In the genomic region with DNA sequence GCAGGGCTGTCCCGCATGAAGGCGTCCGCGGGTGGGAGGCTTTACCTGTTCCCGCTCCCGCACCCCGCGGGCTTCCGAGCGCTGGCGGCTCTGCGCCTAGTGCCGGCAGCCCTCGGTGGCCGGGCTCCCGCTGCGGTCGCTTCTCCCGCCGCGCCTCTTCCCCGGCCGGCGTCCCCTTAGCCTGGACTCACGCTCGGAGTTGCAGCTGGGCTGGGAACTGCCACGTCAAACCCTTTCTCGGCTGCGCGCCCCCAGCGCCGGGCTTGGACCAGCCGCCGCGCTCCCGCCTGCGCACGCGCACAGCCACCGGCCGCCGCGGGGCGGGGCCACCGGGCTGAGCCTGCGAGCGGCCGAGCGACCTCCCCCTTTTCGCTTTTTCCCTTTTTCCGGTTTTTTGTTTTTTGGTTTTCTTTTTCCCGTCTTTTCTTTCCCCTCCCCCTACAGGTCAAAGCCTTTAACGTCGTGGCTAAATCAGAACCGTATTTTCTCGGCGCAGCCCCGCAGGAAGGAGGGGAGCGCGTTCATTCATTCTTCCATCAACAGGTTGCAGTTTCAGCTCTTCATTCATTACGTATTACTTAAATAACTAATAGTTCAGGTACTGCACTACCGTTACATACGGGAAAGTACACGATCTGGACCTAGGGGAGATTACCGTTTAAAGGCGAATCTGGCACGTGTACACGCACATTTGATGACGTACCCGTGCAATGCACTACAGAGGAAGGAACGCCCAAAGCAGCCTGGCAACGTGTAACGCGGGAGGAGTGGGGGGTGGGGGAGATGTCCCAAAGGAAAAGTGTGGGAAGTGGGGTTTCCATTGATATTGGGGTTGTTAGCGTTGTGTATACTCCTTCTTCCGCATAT, we compare ENCODE assay signal across 1 cellular context.
A peak's percentile ranks its signal among the peaks of the same experiment; 100 is the strongest.
TF ChIP-seq lines count a peak whose summit lies in the region.

A gene with protein sequence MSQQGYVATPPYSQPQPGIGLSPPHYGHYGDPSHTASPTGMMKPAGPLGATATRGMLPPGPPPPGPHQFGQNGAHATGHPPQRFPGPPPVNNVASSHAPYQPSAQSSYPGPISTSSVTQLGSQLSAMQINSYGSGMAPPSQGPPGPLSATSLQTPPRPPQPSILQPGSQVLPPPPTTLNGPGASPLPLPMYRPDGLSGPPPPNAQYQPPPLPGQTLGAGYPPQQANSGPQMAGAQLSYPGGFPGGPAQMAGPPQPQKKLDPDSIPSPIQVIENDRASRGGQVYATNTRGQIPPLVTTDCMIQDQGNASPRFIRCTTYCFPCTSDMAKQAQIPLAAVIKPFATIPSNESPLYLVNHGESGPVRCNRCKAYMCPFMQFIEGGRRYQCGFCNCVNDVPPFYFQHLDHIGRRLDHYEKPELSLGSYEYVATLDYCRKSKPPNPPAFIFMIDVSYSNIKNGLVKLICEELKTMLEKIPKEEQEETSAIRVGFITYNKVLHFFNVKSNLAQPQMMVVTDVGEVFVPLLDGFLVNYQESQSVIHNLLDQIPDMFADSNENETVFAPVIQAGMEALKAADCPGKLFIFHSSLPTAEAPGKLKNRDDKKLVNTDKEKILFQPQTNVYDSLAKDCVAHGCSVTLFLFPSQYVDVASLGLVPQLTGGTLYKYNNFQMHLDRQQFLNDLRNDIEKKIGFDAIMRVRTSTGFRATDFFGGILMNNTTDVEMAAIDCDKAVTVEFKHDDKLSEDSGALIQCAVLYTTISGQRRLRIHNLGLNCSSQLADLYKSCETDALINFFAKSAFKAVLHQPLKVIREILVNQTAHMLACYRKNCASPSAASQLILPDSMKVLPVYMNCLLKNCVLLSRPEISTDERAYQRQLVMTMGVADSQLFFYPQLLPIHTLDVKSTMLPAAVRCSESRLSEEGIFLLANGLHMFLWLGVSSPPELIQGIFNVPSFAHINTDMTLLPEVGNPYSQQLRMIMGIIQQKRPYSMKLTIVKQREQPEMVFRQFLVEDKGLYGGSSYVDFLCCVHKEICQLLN (minus strand): TSS at position 231 of the 867 bp plus-strand sequence. CDS start 2,430 bp downstream, outside the sequence.

TF ChIP-seq in K562, 482 proteins besides CTCF, POLR2A, EP300 and RAD21 (continued from another document and continues in another):
- TF ChIP-seq, protein P1, sequence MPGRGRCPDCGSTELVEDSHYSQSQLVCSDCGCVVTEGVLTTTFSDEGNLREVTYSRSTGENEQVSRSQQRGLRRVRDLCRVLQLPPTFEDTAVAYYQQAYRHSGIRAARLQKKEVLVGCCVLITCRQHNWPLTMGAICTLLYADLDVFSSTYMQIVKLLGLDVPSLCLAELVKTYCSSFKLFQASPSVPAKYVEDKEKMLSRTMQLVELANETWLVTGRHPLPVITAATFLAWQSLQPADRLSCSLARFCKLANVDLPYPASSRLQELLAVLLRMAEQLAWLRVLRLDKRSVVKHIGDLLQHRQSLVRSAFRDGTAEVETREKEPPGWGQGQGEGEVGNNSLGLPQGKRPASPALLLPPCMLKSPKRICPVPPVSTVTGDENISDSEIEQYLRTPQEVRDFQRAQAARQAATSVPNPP (IDR thresholded peaks at IDR 0.05; ENCODE audit: borderline replicate concordance, insufficient read depth, insufficient read length), result no peak
- TF ChIP-seq ZBTB1 (CRISPR knock-in tag; IDR thresholded peaks at IDR 0.05; ENCODE audit: borderline replicate concordance, low read depth) (no peak), ZNF140 (CRISPR knock-in tag; IDR thresholded peaks at IDR 0.05) (no peak), BMI1 (IDR thresholded peaks at IDR 0.05; ENCODE audit: low read length) (no peak), FOXJ3 (CRISPR knock-in tag; IDR thresholded peaks at IDR 0.05) (no peak), ZEB2 (IDR thresholded peaks at IDR 0.05) (peak; percentile 39; the same call in 1 of the 2 replicates), NR2F6 (CRISPR knock-in tag; IDR thresholded peaks at IDR 0.05) (no peak), PTRF (tag; IDR thresholded peaks at IDR 0.05) (no peak), OTX1 (CRISPR knock-in tag; IDR thresholded peaks at IDR 0.05) (0 out of 2 replicates have a peak, but pooled peaks have one; percentile 15), SMARCB1 (IDR thresholded peaks at IDR 0.05; ENCODE audit: insufficient read length, low read depth) (no peak), NFE2L1 (tag; IDR thresholded peaks at IDR 0.05; ENCODE audit: borderline replicate concordance, low read depth) (no peak), HNRNPK (IDR thresholded peaks at IDR 0.05; ENCODE audit: low read depth, low read length, poor library complexity, severe bottlenecking) (no peak), CCAR2 (IDR thresholded peaks at IDR 0.05; ENCODE audit: low read depth, low read length) (no peak), POLR2G (IDR thresholded peaks at IDR 0.05; ENCODE audit: low read depth, low read length) (peak; percentile 96), MCM7 (IDR thresholded peaks at IDR 0.05) (no peak), ETV6 (IDR thresholded peaks at IDR 0.05; ENCODE audit: borderline replicate concordance in 1 of 2, low read depth in 2 of 2, low read length in 1 of 2) (no peak), ETV6 (CRISPR knock-in tag; IDR thresholded peaks at IDR 0.05; ENCODE audit: borderline replicate concordance) (no peak), RBBP5 (IDR thresholded peaks at IDR 0.05; ENCODE audit: borderline replicate concordance, insufficient read depth, low read length, poor library complexity, severe bottlenecking) (no peak), HSF4 (CRISPR knock-in tag; IDR thresholded peaks at IDR 0.05; ENCODE audit: borderline replicate concordance) (no peak), ZNF408 (CRISPR knock-in tag; IDR thresholded peaks at IDR 0.05; ENCODE audit: low read depth) (no peak), TCF7 (IDR thresholded peaks at IDR 0.05; ENCODE audit: borderline replicate concordance) (no peak), ZC3H4 (CRISPR knock-in tag; IDR thresholded peaks at IDR 0.05; ENCODE audit: borderline replicate concordance) (no peak), ZNF133 (CRISPR knock-in tag; IDR thresholded peaks at IDR 0.05) (no peak), CEBPB (tag; IDR thresholded peaks at IDR 0.05) (no peak), NR3C1 (CRISPR knock-in tag; IDR thresholded peaks at IDR 0.05) (0 out of 2 replicates have a peak, but pooled peaks have one; percentile 29), GATA2 (CRISPR knock-in tag; IDR thresholded peaks at IDR 0.05) (no peak), TSC22D4 (tag; IDR thresholded peaks at IDR 0.05) (no peak), KHSRP (IDR thresholded peaks at IDR 0.05) (0 out of 2 replicates have a peak, but pooled peaks have one; percentile 27), NR4A1 (CRISPR knock-in tag; IDR thresholded peaks at IDR 0.05) (no peak), NR4A1 (tag; IDR thresholded peaks at IDR 0.05) (no peak), XRCC5 (IDR thresholded peaks at IDR 0.05; ENCODE audit: low read depth, low read length) (no peak), PRMT5 (CRISPR knock-in tag; IDR thresholded peaks at IDR 0.05) (0 out of 2 replicates have a peak, but pooled peaks have one; percentile 42), ETV5 (CRISPR knock-in tag; IDR thresholded peaks at IDR 0.05; ENCODE audit: low read depth) (no peak), ZBTB8A (IDR thresholded peaks at IDR 0.05; ENCODE audit: partially characterized antibody) (no peak), TAF1 (IDR thresholded peaks at IDR 0.05; ENCODE audit: control insufficient read depth, extremely low read depth, insufficient read depth, low read length, severe bottlenecking) (peak; percentile 63), ZBED1 (IDR thresholded peaks at IDR 0.05) (no peak), TARDBP (IDR thresholded peaks at IDR 0.05) (no peak), PHF21A (IDR thresholded peaks at IDR 0.05; ENCODE audit: borderline replicate concordance, low read depth) (no peak)
- TF ChIP-seq, protein P2, sequence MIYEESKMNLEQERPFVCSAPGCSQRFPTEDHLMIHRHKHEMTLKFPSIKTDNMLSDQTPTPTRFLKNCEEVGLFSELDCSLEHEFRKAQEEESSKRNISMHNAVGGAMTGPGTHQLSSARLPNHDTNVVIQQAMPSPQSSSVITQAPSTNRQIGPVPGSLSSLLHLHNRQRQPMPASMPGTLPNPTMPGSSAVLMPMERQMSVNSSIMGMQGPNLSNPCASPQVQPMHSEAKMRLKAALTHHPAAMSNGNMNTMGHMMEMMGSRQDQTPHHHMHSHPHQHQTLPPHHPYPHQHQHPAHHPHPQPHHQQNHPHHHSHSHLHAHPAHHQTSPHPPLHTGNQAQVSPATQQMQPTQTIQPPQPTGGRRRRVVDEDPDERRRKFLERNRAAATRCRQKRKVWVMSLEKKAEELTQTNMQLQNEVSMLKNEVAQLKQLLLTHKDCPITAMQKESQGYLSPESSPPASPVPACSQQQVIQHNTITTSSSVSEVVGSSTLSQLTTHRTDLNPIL (CRISPR knock-in tag; IDR thresholded peaks at IDR 0.05), result no peak
- TF ChIP-seq, protein P3, sequence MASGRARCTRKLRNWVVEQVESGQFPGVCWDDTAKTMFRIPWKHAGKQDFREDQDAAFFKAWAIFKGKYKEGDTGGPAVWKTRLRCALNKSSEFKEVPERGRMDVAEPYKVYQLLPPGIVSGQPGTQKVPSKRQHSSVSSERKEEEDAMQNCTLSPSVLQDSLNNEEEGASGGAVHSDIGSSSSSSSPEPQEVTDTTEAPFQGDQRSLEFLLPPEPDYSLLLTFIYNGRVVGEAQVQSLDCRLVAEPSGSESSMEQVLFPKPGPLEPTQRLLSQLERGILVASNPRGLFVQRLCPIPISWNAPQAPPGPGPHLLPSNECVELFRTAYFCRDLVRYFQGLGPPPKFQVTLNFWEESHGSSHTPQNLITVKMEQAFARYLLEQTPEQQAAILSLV (tag; IDR thresholded peaks at IDR 0.05), result no peak
- TF ChIP-seq, protein P4, sequence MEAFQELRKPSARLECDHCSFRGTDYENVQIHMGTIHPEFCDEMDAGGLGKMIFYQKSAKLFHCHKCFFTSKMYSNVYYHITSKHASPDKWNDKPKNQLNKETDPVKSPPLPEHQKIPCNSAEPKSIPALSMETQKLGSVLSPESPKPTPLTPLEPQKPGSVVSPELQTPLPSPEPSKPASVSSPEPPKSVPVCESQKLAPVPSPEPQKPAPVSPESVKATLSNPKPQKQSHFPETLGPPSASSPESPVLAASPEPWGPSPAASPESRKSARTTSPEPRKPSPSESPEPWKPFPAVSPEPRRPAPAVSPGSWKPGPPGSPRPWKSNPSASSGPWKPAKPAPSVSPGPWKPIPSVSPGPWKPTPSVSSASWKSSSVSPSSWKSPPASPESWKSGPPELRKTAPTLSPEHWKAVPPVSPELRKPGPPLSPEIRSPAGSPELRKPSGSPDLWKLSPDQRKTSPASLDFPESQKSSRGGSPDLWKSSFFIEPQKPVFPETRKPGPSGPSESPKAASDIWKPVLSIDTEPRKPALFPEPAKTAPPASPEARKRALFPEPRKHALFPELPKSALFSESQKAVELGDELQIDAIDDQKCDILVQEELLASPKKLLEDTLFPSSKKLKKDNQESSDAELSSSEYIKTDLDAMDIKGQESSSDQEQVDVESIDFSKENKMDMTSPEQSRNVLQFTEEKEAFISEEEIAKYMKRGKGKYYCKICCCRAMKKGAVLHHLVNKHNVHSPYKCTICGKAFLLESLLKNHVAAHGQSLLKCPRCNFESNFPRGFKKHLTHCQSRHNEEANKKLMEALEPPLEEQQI (IDR thresholded peaks at IDR 0.05), result no peak
- TF ChIP-seq, protein P5, sequence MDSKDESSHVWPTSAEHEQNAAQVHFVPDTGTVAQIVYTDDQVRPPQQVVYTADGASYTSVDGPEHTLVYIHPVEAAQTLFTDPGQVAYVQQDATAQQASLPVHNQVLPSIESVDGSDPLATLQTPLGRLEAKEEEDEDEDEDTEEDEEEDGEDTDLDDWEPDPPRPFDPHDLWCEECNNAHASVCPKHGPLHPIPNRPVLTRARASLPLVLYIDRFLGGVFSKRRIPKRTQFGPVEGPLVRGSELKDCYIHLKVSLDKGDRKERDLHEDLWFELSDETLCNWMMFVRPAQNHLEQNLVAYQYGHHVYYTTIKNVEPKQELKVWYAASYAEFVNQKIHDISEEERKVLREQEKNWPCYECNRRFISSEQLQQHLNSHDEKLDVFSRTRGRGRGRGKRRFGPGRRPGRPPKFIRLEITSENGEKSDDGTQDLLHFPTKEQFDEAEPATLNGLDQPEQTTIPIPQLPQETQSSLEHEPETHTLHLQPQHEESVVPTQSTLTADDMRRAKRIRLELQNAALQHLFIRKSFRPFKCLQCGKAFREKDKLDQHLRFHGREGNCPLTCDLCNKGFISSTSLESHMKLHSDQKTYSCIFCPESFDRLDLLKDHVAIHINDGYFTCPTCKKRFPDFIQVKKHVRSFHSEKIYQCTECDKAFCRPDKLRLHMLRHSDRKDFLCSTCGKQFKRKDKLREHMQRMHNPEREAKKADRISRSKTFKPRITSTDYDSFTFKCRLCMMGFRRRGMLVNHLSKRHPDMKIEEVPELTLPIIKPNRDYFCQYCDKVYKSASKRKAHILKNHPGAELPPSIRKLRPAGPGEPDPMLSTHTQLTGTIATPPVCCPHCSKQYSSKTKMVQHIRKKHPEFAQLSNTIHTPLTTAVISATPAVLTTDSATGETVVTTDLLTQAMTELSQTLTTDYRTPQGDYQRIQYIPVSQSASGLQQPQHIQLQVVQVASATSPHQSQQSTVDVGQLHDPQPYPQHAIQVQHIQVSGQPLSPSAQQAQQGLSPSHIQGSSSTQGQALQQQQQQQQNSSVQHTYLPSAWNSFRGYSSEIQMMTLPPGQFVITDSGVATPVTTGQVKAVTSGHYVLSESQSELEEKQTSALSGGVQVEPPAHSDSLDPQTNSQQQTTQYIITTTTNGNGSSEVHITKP (IDR thresholded peaks at IDR 0.05; ENCODE audit: partially characterized antibody), result peak; percentile 51
- TF ChIP-seq, protein P6, sequence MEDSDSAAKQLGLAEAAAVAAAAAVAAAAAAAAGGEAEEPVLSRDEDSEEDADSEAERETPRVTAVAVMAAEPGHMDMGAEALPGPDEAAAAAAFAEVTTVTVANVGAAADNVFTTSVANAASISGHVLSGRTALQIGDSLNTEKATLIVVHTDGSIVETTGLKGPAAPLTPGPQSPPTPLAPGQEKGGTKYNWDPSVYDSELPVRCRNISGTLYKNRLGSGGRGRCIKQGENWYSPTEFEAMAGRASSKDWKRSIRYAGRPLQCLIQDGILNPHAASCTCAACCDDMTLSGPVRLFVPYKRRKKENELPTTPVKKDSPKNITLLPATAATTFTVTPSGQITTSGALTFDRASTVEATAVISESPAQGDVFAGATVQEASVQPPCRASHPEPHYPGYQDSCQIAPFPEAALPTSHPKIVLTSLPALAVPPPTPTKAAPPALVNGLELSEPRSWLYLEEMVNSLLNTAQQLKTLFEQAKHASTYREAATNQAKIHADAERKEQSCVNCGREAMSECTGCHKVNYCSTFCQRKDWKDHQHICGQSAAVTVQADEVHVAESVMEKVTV (CRISPR knock-in tag; IDR thresholded peaks at IDR 0.05), result no peak
- TF ChIP-seq, protein P7, sequence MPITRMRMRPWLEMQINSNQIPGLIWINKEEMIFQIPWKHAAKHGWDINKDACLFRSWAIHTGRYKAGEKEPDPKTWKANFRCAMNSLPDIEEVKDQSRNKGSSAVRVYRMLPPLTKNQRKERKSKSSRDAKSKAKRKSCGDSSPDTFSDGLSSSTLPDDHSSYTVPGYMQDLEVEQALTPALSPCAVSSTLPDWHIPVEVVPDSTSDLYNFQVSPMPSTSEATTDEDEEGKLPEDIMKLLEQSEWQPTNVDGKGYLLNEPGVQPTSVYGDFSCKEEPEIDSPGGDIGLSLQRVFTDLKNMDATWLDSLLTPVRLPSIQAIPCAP (CRISPR knock-in tag; IDR thresholded peaks at IDR 0.05; ENCODE audit: borderline replicate concordance), result no peak
